ENCODE assay signal across 12 cellular contexts in the genomic region with DNA sequence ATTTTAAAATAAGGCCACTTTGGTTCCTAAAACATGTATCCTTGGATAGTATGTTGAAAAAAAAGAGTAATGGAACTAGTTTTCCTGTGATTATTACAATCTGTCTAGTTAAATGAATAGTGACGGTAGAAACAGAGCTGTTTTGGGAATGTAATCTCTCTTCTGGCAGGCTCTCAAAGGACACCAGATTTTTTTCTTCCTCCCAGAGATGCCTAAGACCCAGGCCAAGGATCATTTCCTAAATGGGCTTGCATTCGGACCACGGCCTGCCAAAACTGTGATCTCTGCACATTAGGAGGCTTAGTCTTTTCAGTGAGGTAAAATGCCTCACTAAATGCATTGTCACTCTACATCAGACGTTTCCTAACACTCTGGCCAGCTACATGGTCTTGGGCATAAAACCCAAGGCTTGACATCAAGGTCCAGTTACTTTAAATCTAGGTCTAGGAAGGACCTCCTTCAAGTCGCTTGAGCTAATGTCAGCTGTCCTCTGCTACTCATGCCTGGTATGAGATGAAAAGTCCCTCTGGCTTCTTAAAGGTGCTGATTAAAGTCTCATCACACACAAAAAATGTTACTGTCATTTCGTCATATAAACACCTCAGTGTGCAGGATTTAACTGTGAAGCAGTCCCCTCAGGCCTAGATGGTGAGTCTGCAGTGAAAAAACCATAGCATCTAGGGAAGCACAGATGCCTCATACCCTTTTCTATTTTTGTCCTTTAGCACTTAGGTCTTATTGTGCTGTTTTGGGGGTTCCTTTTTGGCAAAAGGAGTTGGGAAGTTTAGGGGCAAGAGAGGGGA. TPM values are rescaled to one million over a fixed set of nuclear protein-coding genes. Genes with fewer than 3 reads are reported as not detected.
DNase-seq lines count a peak whose midpoint lies in the region; ATAC-seq and TF ChIP-seq lines count a peak whose summit lies in the region.
"Had no signal": no experiment of that assay in that cellular context is flagged by ENCODE, and none has a peak within 500 bp of the region (broad histone marks: within the 10 kb centered on the region; RNA-seq: fewer than 3 reads in every experiment).

No MANE protein-coding gene starts in this region.

- no peak overlapping the region for H3K4me3 ChIP-seq in Panc1 (ENCODE audit: low read depth in 2 of 2, low read length in 2 of 2)
- H3K4me3 ChIP-seq in dorsolateral prefrontal cortex: no peak overlapping the region
- H3K4me3 ChIP-seq in right lobe of liver: no peak overlapping the region
- H3K4me3 ChIP-seq in subcutaneous abdominal adipose tissue (ENCODE audit: low read depth in 1 of 5, low read length in 5 of 5): no peak overlapping the region

- peak overlapping the region; percentile 78 for H3K27ac ChIP-seq in Panc1 (ENCODE audit: low read length)
- peak overlapping the region in 43 of 59 donors; percentile 6 to 81 (median 51) for H3K27ac ChIP-seq in dorsolateral prefrontal cortex
- peak overlapping the region in 2 of 3 donors; percentile 3 to 25 for H3K27ac ChIP-seq in right lobe of liver
- H3K27ac ChIP-seq in subcutaneous abdominal adipose tissue (ENCODE audit: low read depth, low read length): peak overlapping the region; percentile 73

- CTCF ChIA-PET in Panc1 (lab: Charles Lee) (no interaction called here), Calu3 (lab: Charles Lee) (no interaction called here)

- 61% methylated on average over 5 of the region's 6 CpGs for WGBS in right lobe of liver (ENCODE audit: insufficient coverage, low coverage, low lambda C conversion rate, missing lambda C conversion rate)

- ATAC-seq in Panc1 (no peak), right lobe of liver (peak in 2 of 4 donors; percentile 14 to 30)
- no peak for ATAC-seq in activated naive CD8-positive, alpha-beta T cell treated with anti-CD3 and anti-CD28 coated beads, Interleukin-2, amount 50 U/mL, for 24 hours
- ATAC-seq: activated T-cell treated with anti-CD3 and anti-CD28 coated beads, Interleukin-2, amount 50 U/mL, for 4 hours had no signal

- H3K4me1 ChIP-seq in Panc1 (ENCODE audit: control insufficient read depth, insufficient read depth, low read length) (peaks cover 33% of the 10 kb centered on the region), right lobe of liver (no peaks in the 10 kb centered on the region), subcutaneous abdominal adipose tissue (ENCODE audit: control insufficient read depth in 5 of 5, insufficient read depth in 5 of 5, low read length in 5 of 5) (peaks cover 9 to 29% (median 29%) of the 10 kb centered on the region in 5 donors)

- H3K4me1 Mint-ChIP-seq in activated naive CD8-positive, alpha-beta T cell treated with anti-CD3 and anti-CD28 coated beads, Interleukin-2, amount 50 U/mL, for 24 hours: peaks cover 4% of the 10 kb centered on the region
- H3K4me1 Mint-ChIP-seq in Calu3 (ENCODE audit: low read depth, unreplicated experiment): no peaks in the 10 kb centered on the region
- H3K4me1 Mint-ChIP-seq: CD14-positive monocyte had no signal

- no peak for TF ChIP-seq POLR2A in right lobe of liver (IDR thresholded peaks at IDR 0.05)

- in situ Hi-C loops in Panc1 (cut with HindIII; ENCODE audit: low pct_unique_long_range_greater_than_20kb, low sequenced_read_pairs): no loop called here

- BruUV-seq in Panc1 (replicated peaks; lab: Mats Ljungman, UMichigan) (no TSS peak), Calu3 (replicated peaks; lab: Mats Ljungman, UMichigan) (no TSS peak)

- POLR2A ChIA-PET in Panc1 (lab: Charles Lee): no interaction called here

- H3K27me3 Mint-ChIP-seq in activated naive CD8-positive, alpha-beta T cell treated with anti-CD3 and anti-CD28 coated beads, Interleukin-2, amount 50 U/mL, for 24 hours: no peaks in the 10 kb centered on the region
- H3K27me3 Mint-ChIP-seq in Calu3 (ENCODE audit: unreplicated experiment): no peaks in the 10 kb centered on the region
- H3K27me3 Mint-ChIP-seq: dendritic cell treated with granulocyte-macrophage colony-stimulating factor and Interleukin-4, amounts not matched to agents 40 ng/mL and 50 ng/mL, for 4 days had no signal

- no peak overlapping the region for H3K27ac Mint-ChIP-seq in activated naive CD8-positive, alpha-beta T cell treated with anti-CD3 and anti-CD28 coated beads, Interleukin-2, amount 50 U/mL, for 24 hours
- H3K27ac Mint-ChIP-seq in Calu3 (ENCODE audit: unreplicated experiment): no peak overlapping the region
- H3K27ac Mint-ChIP-seq: dendritic cell treated with granulocyte-macrophage colony-stimulating factor and Interleukin-4, amounts not matched to agents 40 ng/mL and 50 ng/mL, for 4 days had no signal

- TF ChIP-seq CTCF in Panc1 (IDR thresholded peaks at IDR 0.05) (no peak), dorsolateral prefrontal cortex (IDR thresholded peaks at IDR 0.05 in 54 of 56, conservative IDR thresholded peaks at IDR 0.05 in 2 of 56; ENCODE audit: low read depth in 1 of 56, partially characterized antibody in 56 of 56) (no peak), right lobe of liver (IDR thresholded peaks at IDR 0.05) (no peak), Calu3 (IDR thresholded peaks at IDR 0.05; ENCODE audit: unreplicated experiment) (no peak)

- peak overlapping the region in 1 of 5 donors; percentile 37 for H3K9ac ChIP-seq in subcutaneous abdominal adipose tissue (ENCODE audit: low read length in 5 of 5)

- H3K36me3 Mint-ChIP-seq in activated naive CD8-positive, alpha-beta T cell treated with anti-CD3 and anti-CD28 coated beads, Interleukin-2, amount 50 U/mL, for 24 hours (ENCODE audit: low read depth): peaks cover 4% of the 10 kb centered on the region
- peaks cover 45% of the 10 kb centered on the region for H3K36me3 Mint-ChIP-seq in Calu3 (ENCODE audit: insufficient read depth, unreplicated experiment)

- no peaks in the 10 kb centered on the region for H3K27me3 ChIP-seq in Panc1 (ENCODE audit: control insufficient read depth, insufficient read depth, low read length)
- H3K27me3 ChIP-seq in dorsolateral prefrontal cortex: no peaks in the 10 kb centered on the region
- H3K27me3 ChIP-seq in right lobe of liver: no peaks in the 10 kb centered on the region
- H3K27me3 ChIP-seq in subcutaneous abdominal adipose tissue (ENCODE audit: control insufficient read depth in 5 of 5, insufficient read depth in 4 of 5, low read length in 5 of 5): no peaks in the 10 kb centered on the region

- H3K9me3 Mint-ChIP-seq in activated naive CD8-positive, alpha-beta T cell treated with anti-CD3 and anti-CD28 coated beads, Interleukin-2, amount 50 U/mL, for 24 hours: no peaks in the 10 kb centered on the region
- H3K9me3 Mint-ChIP-seq in Calu3 (ENCODE audit: low read depth, unreplicated experiment): no peaks in the 10 kb centered on the region
- H3K9me3 Mint-ChIP-seq: activated T-cell treated with anti-CD3 and anti-CD28 coated beads, Interleukin-2, amount 50 U/mL, for 4 hours; CD14-positive monocyte; dendritic cell treated with granulocyte-macrophage colony-stimulating factor and Interleukin-4, amounts not matched to agents 40 ng/mL and 50 ng/mL, for 4 days had no signal

- intact Hi-C loops in Panc1 (cut with micrococcal nuclease; ENCODE audit: unreplicated experiment) (loop anchor here (10.0 kb wide), 1 partner anchor 206 kb away; no protein-coding TSS in a partner anchor), dorsolateral prefrontal cortex (cut with DNase I) (no loop called here), right lobe of liver (cut with DNase I) (no loop called here), Calu3 (cut with micrococcal nuclease; ENCODE audit: unreplicated experiment) (no loop called here)

- H3K36me3 ChIP-seq in Panc1 (ENCODE audit: control insufficient read depth, insufficient read depth, low read length) (peaks cover 26% of the 10 kb centered on the region), right lobe of liver (peaks cover 0 to 5% (median 0%) of the 10 kb centered on the region in 4 donors), subcutaneous abdominal adipose tissue (ENCODE audit: control insufficient read depth in 5 of 5, insufficient read depth in 5 of 5, low read length in 5 of 5) (peaks cover 19 to 55% (median 36%) of the 10 kb centered on the region in 5 donors)

- H3K9me3 ChIP-seq in Panc1 (ENCODE audit: control insufficient read depth, insufficient read depth, low read depth, low read length) (no peaks in the 10 kb centered on the region), right lobe of liver (no peaks in the 10 kb centered on the region), subcutaneous abdominal adipose tissue (ENCODE audit: control insufficient read depth in 5 of 5, low read length in 5 of 5) (no peaks in the 10 kb centered on the region)

- H3K4me3 Mint-ChIP-seq in activated naive CD8-positive, alpha-beta T cell treated with anti-CD3 and anti-CD28 coated beads, Interleukin-2, amount 50 U/mL, for 24 hours: no peak overlapping the region
- no peak overlapping the region for H3K4me3 Mint-ChIP-seq in Calu3 (ENCODE audit: low read depth, unreplicated experiment)
- H3K4me3 Mint-ChIP-seq: activated T-cell treated with anti-CD3 and anti-CD28 coated beads, Interleukin-2, amount 50 U/mL, for 4 hours; CD14-positive monocyte; dendritic cell treated with granulocyte-macrophage colony-stimulating factor and Interleukin-4, amounts not matched to agents 40 ng/mL and 50 ng/mL, for 4 days had no signal

- no peak for DNase-seq in Panc1 (ENCODE audit: low read depth, low spot score)
- peak in 1 of 10 donors; percentile 66 for DNase-seq in dorsolateral prefrontal cortex
- DNase-seq in right lobe of liver: no peak
- DNase-seq in stimulated activated CD4-positive, alpha-beta T cell treated with anti-CD3 and anti-CD28 coated beads, Interleukin-4, amount 100 ng/mL, for 24 hours: no peak
- DNase-seq in NCI-H2107 (lab: John Stamatoyannopoulos, UW): no peak
- DNase-seq in activated naive CD8-positive, alpha-beta T cell treated with anti-CD3 and anti-CD28 coated beads, Interleukin-2, amount 50 U/mL, for 24 hours: no peak
- DNase-seq in Calu3: no peak
- DNase-seq: activated T-cell treated with anti-CD3 and anti-CD28 coated beads, Interleukin-2, amount 50 U/mL, for 4 hours; NCI-H1417 treated with DMSO at 0.1 percent for 48 hours had no signal

RNA-seq across cellular contexts. Expression of a gene that starts 47.7 kb away (rescaled TPM):
- total RNA-seq in Panc1 (2021; ENCODE audit: unreplicated experiment): 88.8 TPM
- 61.6 TPM for polyA plus RNA-seq in Panc1 (2012; ENCODE audit: insufficient read length)
- total RNA-seq in dorsolateral prefrontal cortex: 100 to 1,000 TPM in 2 of 120 experiments, 10 to 100 TPM in 118; 37.6 to 101 (median 76.6) TPM
- total RNA-seq in right lobe of liver: 10 to 100 TPM; 51.5 to 69.4 (median 61.0) TPM
- 56.5 and 58.0 TPM in 2 replicates for total RNA-seq in Calu3 (2022)

Comparison
In these comparisons a context has a peak if more than half of its experiments do, and no peak if none do; other contexts are left out.
1. H3K27ac ChIP-seq: peak in every context shown above with its lines; median percentile 78 in Panc1; 73 in subcutaneous abdominal adipose tissue; 51 in dorsolateral prefrontal cortex; 14 in right lobe of liver.